Comparison of ENCODE assay signal across 26 cellular contexts in the genomic region with DNA sequence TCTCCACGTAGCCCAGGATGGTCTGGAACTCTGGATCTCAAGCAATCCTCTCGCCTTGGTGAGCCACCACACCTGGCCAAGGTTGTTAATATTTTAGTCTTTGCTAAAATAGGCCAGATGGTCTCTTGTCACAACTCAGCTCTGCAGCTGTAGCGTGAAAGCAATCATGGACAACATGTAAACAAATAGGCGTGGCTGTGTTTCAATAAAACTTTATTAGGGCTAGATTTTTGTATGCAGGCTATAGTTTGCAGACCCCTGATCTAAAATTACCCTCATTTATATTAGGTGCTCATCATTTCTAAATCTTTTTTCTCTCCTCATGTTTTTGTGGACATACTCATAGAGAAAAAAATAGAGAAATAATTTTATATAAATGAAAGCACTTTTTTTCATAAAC.
"Had no signal": no experiment of that assay in that cellular context is flagged by ENCODE, and none has a peak within 500 bp of the region (broad histone marks: within the 10 kb centered on the region; RNA-seq: fewer than 3 reads in every experiment).

No MANE protein-coding gene starts in this region.

- ATAC-seq: esophagus mucosa, gastrocnemius medialis, heart right ventricle, left cardiac atrium, left ventricle myocardium superior, mucosa of descending colon had no signal

- H3K4me3 ChIP-seq: colonic mucosa, dorsolateral prefrontal cortex, esophagus squamous epithelium, gastrocnemius medialis, heart right ventricle, left lung, lower lobe of right lung, mucosa of descending colon had no signal

- DNase-seq: colonic mucosa; dermis blood vessel endothelial cell; dorsolateral prefrontal cortex; effector CD4-positive, alpha-beta T cell; effector memory CD4-positive, alpha-beta T cell; endodermal cell; erythroblast; esophagus squamous epithelium; foreskin fibroblast; foreskin melanocyte; gastrocnemius medialis; glutamatergic neuron; head of caudate nucleus; heart right ventricle; left cardiac atrium; left lung; left ventricle myocardium superior; lower lobe of right lung; mesenchymal stem cell; mucosa of descending colon; naive B cell had no signal

- FAIRE-seq: endometrium, islet of Langerhans, keratinocyte had no signal

- H3K27me3 ChIP-seq: colonic mucosa, dorsolateral prefrontal cortex, esophagus squamous epithelium, gastrocnemius medialis, left lung had no signal

- H3K4me1 ChIP-seq: colonic mucosa, gastrocnemius medialis, heart right ventricle, left lung, lower lobe of right lung had no signal

- H3K27ac ChIP-seq: colonic mucosa, epithelial cell of prostate, esophagus squamous epithelium, gastrocnemius medialis, heart right ventricle, left lung, lower lobe of right lung had no signal

- H3K9me3 ChIP-seq: colonic mucosa, gastrocnemius medialis, heart right ventricle, lower lobe of right lung, mucosa of descending colon had no signal

- H3K36me3 ChIP-seq: colonic mucosa, esophagus squamous epithelium, gastrocnemius medialis, heart right ventricle, left lung, lower lobe of right lung had no signal
